ENCODE assay signal across 8 cellular contexts in the genomic region with DNA sequence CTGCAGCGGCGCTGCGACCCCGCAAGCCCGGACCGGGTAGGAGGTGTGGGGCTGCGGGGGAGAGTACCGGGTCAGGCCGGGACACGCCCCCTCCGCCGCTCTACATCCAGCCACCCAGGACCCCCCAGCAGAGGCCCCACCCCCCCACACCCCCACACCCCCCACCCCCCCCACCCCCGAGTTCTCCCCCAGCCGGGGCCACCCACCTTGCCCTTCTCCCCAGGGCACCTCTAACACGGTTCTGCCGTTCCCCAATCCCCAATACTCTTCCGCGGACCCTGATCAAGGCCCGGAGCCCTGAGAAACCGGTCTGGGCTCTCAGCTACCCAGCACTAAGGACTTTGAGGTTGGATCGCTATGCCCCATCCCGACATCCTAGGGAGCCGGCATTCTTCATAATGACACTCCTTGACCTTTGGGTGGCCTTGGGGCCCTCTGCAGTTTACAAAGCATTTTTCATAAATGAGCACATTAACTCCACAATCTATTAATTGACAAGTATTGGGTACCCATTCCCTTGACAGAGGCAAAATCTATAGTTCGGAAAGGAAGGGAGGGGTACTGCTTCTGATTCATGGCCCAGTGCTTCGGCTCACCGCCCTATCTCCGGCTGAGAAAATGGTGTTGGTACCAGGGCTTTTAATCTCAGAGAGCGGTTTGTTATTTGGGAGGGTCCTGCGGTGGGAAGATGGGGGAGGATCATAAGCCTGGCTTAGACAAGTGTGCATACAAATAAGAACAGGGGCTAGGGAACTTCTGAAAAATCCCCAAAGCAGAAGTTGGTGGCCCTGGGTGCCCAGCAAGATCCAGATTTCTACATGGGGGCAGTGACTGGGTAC. TPM values are rescaled to one million over a fixed set of nuclear protein-coding genes. Genes with fewer than 3 reads are reported as not detected.
DNase-seq lines count a peak whose midpoint lies in the region; ATAC-seq and TF ChIP-seq lines count a peak whose summit lies in the region.

No MANE protein-coding gene starts in this region.

- H3K4me3 ChIP-seq in GM06990 (replicated peaks; ENCODE audit: low read depth, low read length) (peak overlapping the region; percentile 84), OCI-LY7 (ENCODE audit: low read depth, low read length, poor library complexity, severe bottlenecking) (peak overlapping the region; percentile 90), psoas muscle (peak overlapping the region; percentile 81)

- H2AFZ ChIP-seq in OCI-LY7 (ENCODE audit: low read length): no peak overlapping the region

- DNase-seq in GM06990 (ENCODE audit: extremely low read depth, insufficient read length) (no peak), OCI-LY7 (ENCODE audit: low spot score) (no peak), endothelial cell (ENCODE audit: low spot score) (peak; percentile 30), psoas muscle (no peak)
- no peak for DNase-seq in activated CD4-positive, CD25-positive, alpha-beta regulatory T cell (lab: John Stamatoyannopoulos, UW)

- H3K27me3 Mint-ChIP-seq in endothelial cell (ENCODE audit: unreplicated experiment): peaks cover 25% of the 10 kb centered on the region

- no peaks in the 10 kb centered on the region for H4K20me1 ChIP-seq in OCI-LY7 (ENCODE audit: insufficient read depth, low read length)

- no TSS peak for BruUV-seq in OCI-LY7 (replicated peaks; lab: Mats Ljungman, UMichigan)

- H3K4me1 ChIP-seq in OCI-LY7 (ENCODE audit: insufficient read depth, low read length, poor library complexity, severe bottlenecking) (peaks cover 23% of the 10 kb centered on the region), psoas muscle (peaks cover 13% of the 10 kb centered on the region)

- no peak for ATAC-seq in psoas muscle
- ATAC-seq in GM21526 (IDR thresholded peaks at IDR 0.05; ENCODE audit: low FRiP score, unreplicated experiment): no peak
- no peak for ATAC-seq in GM18867 (IDR thresholded peaks at IDR 0.05; ENCODE audit: unreplicated experiment)
- ATAC-seq in GM18519 (IDR thresholded peaks at IDR 0.05; ENCODE audit: low FRiP score, unreplicated experiment): no peak

- H3K9me3 ChIP-seq in OCI-LY7 (ENCODE audit: low read length): no peaks in the 10 kb centered on the region
- no peaks in the 10 kb centered on the region for H3K9me3 ChIP-seq in psoas muscle

- H3K4me1 Mint-ChIP-seq in endothelial cell (ENCODE audit: unreplicated experiment): peaks cover 11% of the 10 kb centered on the region

- peaks cover 10% of the 10 kb centered on the region; the same call in 1 of the 2 replicates for H3K79me2 ChIP-seq in OCI-LY7 (ENCODE audit: insufficient read depth, low read depth, low read length)

- TF ChIP-seq CTCF in GM06990 (IDR thresholded peaks at IDR 0.05; ENCODE audit: insufficient read depth, low read length, poor library complexity, severe bottlenecking) (no peak), OCI-LY7 (conservative IDR thresholded peaks at IDR 0.05; ENCODE audit: low read length) (no peak), endothelial cell (IDR thresholded peaks at IDR 0.05; ENCODE audit: unreplicated experiment) (no peak), psoas muscle (IDR thresholded peaks at IDR 0.05) (no peak)

- POLR2A ChIA-PET in OCI-LY7 (lab: Charles Lee): no interaction called here

- no peak overlapping the region for H3K27ac Mint-ChIP-seq in endothelial cell (ENCODE audit: unreplicated experiment)

- H3K36me3 ChIP-seq in GM06990 (ENCODE audit: control insufficient read depth, insufficient read depth, low read length) (peaks cover 3% of the 10 kb centered on the region), OCI-LY7 (ENCODE audit: insufficient read depth, low read length) (no peaks in the 10 kb centered on the region), psoas muscle (ENCODE audit: insufficient read depth in 1 of 2, low read depth in 1 of 2) (peaks cover 0 to 7% of the 10 kb centered on the region in 2 donors)

- H3K4me3 Mint-ChIP-seq in endothelial cell (ENCODE audit: unreplicated experiment): peak overlapping the region; percentile 2

- intact Hi-C loops in OCI-LY7 (cut with micrococcal nuclease; ENCODE audit: unreplicated experiment) (no loop called here), psoas muscle (cut with DNase I) (no loop called here)

- H3K36me3 Mint-ChIP-seq in endothelial cell (ENCODE audit: low read depth, unreplicated experiment): no peaks in the 10 kb centered on the region

- H3K27me3 ChIP-seq in GM06990 (replicated peaks; ENCODE audit: control insufficient read depth, insufficient read depth, low read length): no peaks in the 10 kb centered on the region; the same call in 1 of the 2 replicates
- H3K27me3 ChIP-seq in psoas muscle (ENCODE audit: insufficient read depth in 3 of 3, low read length in 2 of 3): peaks cover 0 to 4% (median 3%) of the 10 kb centered on the region in 3 donors

- H3K4me2 ChIP-seq in OCI-LY7 (ENCODE audit: low read length): 0 out of 2 replicates have a peak overlapping the region, but pooled peaks have one; percentile 37

- no peaks in the 10 kb centered on the region for H3K9me2 ChIP-seq in OCI-LY7 (ENCODE audit: insufficient read depth, low read length)

- CTCF ChIA-PET in OCI-LY7 (lab: Charles Lee; ENCODE audit: unreplicated experiment): no interaction called here

- H3K27ac ChIP-seq in OCI-LY7 (ENCODE audit: low read depth, low read length, poor library complexity, severe bottlenecking) (no peak overlapping the region), psoas muscle (no peak overlapping the region)

- no peaks in the 10 kb centered on the region for H3K9me3 Mint-ChIP-seq in endothelial cell (ENCODE audit: unreplicated experiment)

- 31 to 37% (median 36%) methylated on average over 22 to 29 of the region's 29 CpGs for WGBS in psoas muscle, 3 donors

RNA-seq across cellular contexts. Expression of a gene that starts 3.4 kb away (rescaled TPM):
- 23.3 and 26.6 TPM in 2 replicates for total RNA-seq in OCI-LY7 (2014; rRNA removed; shearing (Covaris generic))
- total RNA-seq in OCI-LY7 (2022) (50.5 and 51.3 TPM in 2 replicates), endothelial cell (ENCODE audit: unreplicated experiment) (7.5 TPM), psoas muscle (10 to 100 TPM in 1 of 4 donors, 1 to 10 TPM in 3; 6.2 to 10.3 (median 8.6) TPM)
- 1 to 10 TPM; 5.6 to 8.8 (median 6.2) TPM for polyA plus RNA-seq in psoas muscle

RNA-seq across cellular contexts. Expression of a gene that starts 44.9 kb away (rescaled TPM):
- not detected in 2 replicates for total RNA-seq in OCI-LY7 (2014; rRNA removed; shearing (Covaris generic))
- total RNA-seq in OCI-LY7 (2022) (not detected in 2 replicates), endothelial cell (ENCODE audit: unreplicated experiment) (10.8 TPM), psoas muscle (10 to 100 TPM in 2 of 4 donors, 1 to 10 TPM in 2; 2.0 to 27.7 (median 8.1) TPM)
- 1 to 10 TPM in 2 of 3 donors, under 1 TPM in 1; 0.87 to 3.5 (median 3.0) TPM for polyA plus RNA-seq in psoas muscle

RNA-seq across cellular contexts. Expression of a gene that starts 49.3 kb away (rescaled TPM):
- total RNA-seq in OCI-LY7 (2014; rRNA removed; shearing (Covaris generic)): 23.7 and 33.9 TPM in 2 replicates
- total RNA-seq in OCI-LY7 (2022) (19.4 and 22.4 TPM in 2 replicates), endothelial cell (ENCODE audit: unreplicated experiment) (13.1 TPM), psoas muscle (1 to 10 TPM; 1.9 to 6.0 (median 2.8) TPM)
- 1 to 10 TPM; 4.1 to 9.7 (median 8.5) TPM for polyA plus RNA-seq in psoas muscle
